ENCODE assay signal across 9 cellular contexts in the genomic region with DNA sequence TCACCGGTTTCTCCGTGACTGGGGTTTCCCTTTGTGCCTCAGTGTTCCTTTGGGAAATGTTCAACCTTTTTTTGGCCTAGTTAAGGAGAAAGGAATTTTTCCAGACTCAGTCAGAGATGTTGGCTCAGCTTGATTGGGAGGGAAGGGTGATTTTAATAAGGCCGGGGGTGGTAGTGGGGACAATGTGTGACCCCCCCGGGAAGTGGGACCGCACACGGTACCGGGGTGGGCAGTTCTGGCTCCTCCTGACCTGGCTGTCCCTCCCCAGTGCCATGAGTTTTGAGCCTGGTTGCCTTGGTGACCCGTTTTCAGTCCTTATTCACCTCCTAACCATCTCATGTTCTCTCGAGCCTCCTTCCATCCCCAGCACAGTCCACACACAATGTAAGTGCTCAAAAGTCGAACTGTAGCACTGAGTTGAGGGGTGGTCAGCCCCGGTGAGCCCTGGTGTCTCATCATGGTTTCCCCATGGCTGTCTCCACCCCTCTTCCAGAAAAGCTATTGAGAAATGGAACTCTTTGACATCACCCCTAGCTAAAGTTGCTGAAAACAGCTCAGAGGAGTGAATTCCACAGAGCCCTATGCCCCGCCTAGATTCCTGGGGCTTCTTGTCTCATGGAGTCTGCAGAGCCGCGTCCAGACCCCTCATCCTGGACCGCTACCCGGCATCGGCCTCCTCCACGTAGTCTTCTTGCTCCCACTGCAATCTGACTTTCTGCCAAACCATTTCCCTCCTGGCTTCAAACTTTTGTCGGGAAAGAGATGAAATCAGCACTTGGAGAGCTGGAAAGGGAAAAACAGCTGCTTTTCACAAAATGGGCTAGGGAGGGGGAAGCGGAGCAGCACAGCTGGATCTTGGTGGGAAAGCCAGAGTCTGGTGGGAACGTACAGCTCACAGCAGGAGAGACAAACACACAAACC.
DNase-seq lines count a peak whose midpoint lies in the region; ATAC-seq, FAIRE-seq and TF ChIP-seq lines count a peak whose summit lies in the region.
"Had no signal": no experiment of that assay in that cellular context is flagged by ENCODE, and none has a peak within 500 bp of the region (broad histone marks: within the 10 kb centered on the region; RNA-seq: fewer than 3 reads in every experiment).

No MANE protein-coding gene starts in this region.

- H3K18ac ChIP-seq in mesendoderm (ENCODE audit: low read length), result no peak overlapping the region

- dilution Hi-C loops in endothelial cell of umbilical vein (cut with MboI; ENCODE audit: extremely low pct_ligation_motif_present, low sequenced_read_pairs), result no loop called here

- no peaks in the 10 kb centered on the region for H3K36me3 ChIP-seq in endothelial cell of umbilical vein (ENCODE audit: control insufficient read depth in 2 of 2, extremely low read depth in 1 of 2, insufficient read depth in 2 of 2, low read length in 2 of 2)
- H3K36me3 ChIP-seq in mesendoderm (ENCODE audit: control insufficient read depth, insufficient read depth, low read length), result no peaks in the 10 kb centered on the region
- H3K36me3 ChIP-seq in testis (ENCODE audit: low read depth, missing control alignments), result no peaks in the 10 kb centered on the region

- H3K9ac ChIP-seq in endothelial cell of umbilical vein (replicated peaks; ENCODE audit: extremely low read depth, insufficient read depth, low read length) (no peak overlapping the region), mesendoderm (ENCODE audit: low read length) (no peak overlapping the region)

- TF ChIP-seq POLR2A in endothelial cell of umbilical vein (IDR thresholded peaks at IDR 0.05; ENCODE audit: low read depth, low read length) (no peak), testis (IDR thresholded peaks at IDR 0.05) (no peak)

- H3K23ac ChIP-seq in mesendoderm (ENCODE audit: low read length), result no peak overlapping the region

- H3K27me3 ChIP-seq in endothelial cell of umbilical vein (ENCODE audit: control insufficient read depth in 2 of 2, insufficient read depth in 2 of 2, low read length in 2 of 2) (no peaks in the 10 kb centered on the region), mesendoderm (ENCODE audit: insufficient read depth, low read length, poor library complexity) (no peaks in the 10 kb centered on the region), testis (no peaks in the 10 kb centered on the region)

- H3K27me3 Mint-ChIP-seq in HFFc6 (ENCODE audit: insufficient read depth), result no peaks in the 10 kb centered on the region; the same call in 1 of the 2 replicates
- no peaks in the 10 kb centered on the region for H3K27me3 Mint-ChIP-seq in activated CD4-positive, alpha-beta T cell treated with anti-CD3 and anti-CD28 coated beads, Interleukin-2, amount 10 ng/mL, durations not matched to agents 7 days and 5 days
- peaks cover 3% of the 10 kb centered on the region for H3K27me3 Mint-ChIP-seq in activated T-cell treated with anti-CD3 and anti-CD28 coated beads, Interleukin-2, amount 50 U/mL, for 4 hours (ENCODE audit: low read depth)

- H4K20me1 ChIP-seq in endothelial cell of umbilical vein (replicated peaks; ENCODE audit: control insufficient read depth, extremely low read depth, insufficient read depth, low read length), result no peaks in the 10 kb centered on the region

- H3K27ac ChIP-seq in endothelial cell of umbilical vein (ENCODE audit: insufficient read depth, low read depth, low read length), result no peak overlapping the region
- H3K27ac ChIP-seq in mesendoderm (ENCODE audit: low read depth, low read length), result no peak overlapping the region
- peak overlapping the region; percentile 21 to 83 for H3K27ac ChIP-seq in testis

- no peak overlapping the region for H2BK15ac ChIP-seq in mesendoderm (replicated peaks; ENCODE audit: low read depth)

- no peaks in the 10 kb centered on the region for H3K9me1 ChIP-seq in endothelial cell of umbilical vein (replicated peaks; ENCODE audit: control insufficient read depth, extremely low read depth, insufficient read depth, low read length)

- H3K4me3 ChIP-seq in endothelial cell of umbilical vein (replicated peaks in 1 of 3; ENCODE audit: insufficient read depth in 1 of 3, low read depth in 1 of 3, low read length in 3 of 3) (no peak overlapping the region), mesendoderm (ENCODE audit: low read length) (no peak overlapping the region), testis (no peak overlapping the region)

- H3K79me2 ChIP-seq in endothelial cell of umbilical vein (ENCODE audit: control insufficient read depth, insufficient read depth, low read length), result no peaks in the 10 kb centered on the region
- H3K79me2 ChIP-seq in mesendoderm (ENCODE audit: control insufficient read depth, insufficient read depth, low read length), result no peaks in the 10 kb centered on the region

- H2BK120ac ChIP-seq in mesendoderm (ENCODE audit: low read depth, low read length), result no peak overlapping the region

- no peak overlapping the region for H2AK5ac ChIP-seq in mesendoderm (ENCODE audit: low read length)

- intact Hi-C loops in endothelial cell of umbilical vein (cut with micrococcal nuclease), result no loop called here
- intact Hi-C loops in testis (cut with DNase I; ENCODE audit: low total_unique reads), result no loop called here

- no CpG with 5 or more reads among the region's 21 CpGs for WGBS in mesendoderm (ENCODE audit: extremely low coverage, insufficient coverage, low lambda C conversion rate)
- WGBS in testis, 2 donors, result 18 to 34% methylated on average over 21 of the region's 21 CpGs

- CTCF ChIA-PET in endothelial cell of umbilical vein (lab: Charles Lee), result no interaction called here
- CTCF ChIA-PET in activated CD4-positive, alpha-beta T cell treated with anti-CD3 and anti-CD28 coated beads, Interleukin-2, amount 10 ng/mL, durations not matched to agents 7 days and 5 days (lab: Charles Lee), result no interaction called here

- POLR2A ChIA-PET in endothelial cell of umbilical vein (lab: Charles Lee), result interaction anchor here (0.6 kb wide), 2 partner anchors 58 to 185 kb away, joined by 4 to 6 read pairs; no protein-coding TSS in a partner anchor
- POLR2A ChIA-PET in activated CD4-positive, alpha-beta T cell treated with anti-CD3 and anti-CD28 coated beads, Interleukin-2, amount 10 ng/mL, durations not matched to agents 7 days and 5 days (lab: Charles Lee), result no interaction called here

- H3K9me3 ChIP-seq in endothelial cell of umbilical vein (replicated peaks; ENCODE audit: control insufficient read depth, insufficient read depth, low read length) (no peaks in the 10 kb centered on the region), testis (no peaks in the 10 kb centered on the region)

- no peaks in the 10 kb centered on the region for H3K79me1 ChIP-seq in mesendoderm (ENCODE audit: low read length)

- H4K8ac ChIP-seq in mesendoderm (ENCODE audit: low read depth, low read length), result no peak overlapping the region

- H3K4me3 Mint-ChIP-seq in HFFc6, result peak overlapping the region; percentile 61
- no peak overlapping the region for H3K4me3 Mint-ChIP-seq in activated CD4-positive, alpha-beta T cell treated with anti-CD3 and anti-CD28 coated beads, Interleukin-2, amount 10 ng/mL, durations not matched to agents 7 days and 5 days
- no peak overlapping the region for H3K4me3 Mint-ChIP-seq in activated T-cell treated with anti-CD3 and anti-CD28 coated beads, Interleukin-2, amount 50 U/mL, for 4 hours
- H3K4me3 Mint-ChIP-seq: activated T-helper 1 cell treated with anti-CD3 and anti-CD28 coated beads, Interleukin-12 subunit alpha, Interleukin-12 subunit beta, Interleukin-2, Interleukin-4 antibody, amounts not matched to agents 30 ng/mL and 10 ng/mL and 1 ng/mL, durations not matched to agents 14 hours and 24 hours and 36 hours had no signal

- H3K4me1 ChIP-seq in endothelial cell of umbilical vein (ENCODE audit: control insufficient read depth, extremely low read depth, insufficient read depth, low read length) (peaks cover 5% of the 10 kb centered on the region), mesendoderm (ENCODE audit: control insufficient read depth, low read depth, low read length) (no peaks in the 10 kb centered on the region), testis (peaks cover 13% of the 10 kb centered on the region)

- no peak overlapping the region for H2AFZ ChIP-seq in endothelial cell of umbilical vein (ENCODE audit: low read depth, low read length)

- no peak overlapping the region for H3K4ac ChIP-seq in mesendoderm (ENCODE audit: low read depth, low read length)

- peak; percentile 56 for DNase-seq in HFFc6
- peak; percentile 29 for DNase-seq in endothelial cell of umbilical vein (ENCODE audit: low read depth, low spot score)
- DNase-seq in mesendoderm, result peak; percentile 55
- DNase-seq in testis, result peak; percentile 66
- no peak for DNase-seq in NOMO-1 treated with DMSO at 0.1 percent for 48 hours (lab: John Stamatoyannopoulos, UW; ENCODE audit: unreplicated experiment)
- DNase-seq in activated CD4-positive, alpha-beta T cell treated with anti-CD3 and anti-CD28 coated beads, Interleukin-2, amount 10 ng/mL, durations not matched to agents 7 days and 5 days, result no peak
- DNase-seq in activated T-cell treated with anti-CD3 and anti-CD28 coated beads, Interleukin-2, amount 50 U/mL, for 4 hours, result no peak

- peaks cover 4% of the 10 kb centered on the region; the same call in 1 of the 2 replicates for H3K9me3 Mint-ChIP-seq in HFFc6
- peaks cover 4% of the 10 kb centered on the region for H3K9me3 Mint-ChIP-seq in activated CD4-positive, alpha-beta T cell treated with anti-CD3 and anti-CD28 coated beads, Interleukin-2, amount 10 ng/mL, durations not matched to agents 7 days and 5 days
- no peaks in the 10 kb centered on the region for H3K9me3 Mint-ChIP-seq in activated T-cell treated with anti-CD3 and anti-CD28 coated beads, Interleukin-2, amount 50 U/mL, for 4 hours
- H3K9me3 Mint-ChIP-seq: activated T-helper 1 cell treated with anti-CD3 and anti-CD28 coated beads, Interleukin-12 subunit alpha, Interleukin-12 subunit beta, Interleukin-2, Interleukin-4 antibody, amounts not matched to agents 30 ng/mL and 10 ng/mL and 1 ng/mL, durations not matched to agents 14 hours and 24 hours and 36 hours had no signal

- no peak overlapping the region for H4K5ac ChIP-seq in mesendoderm (ENCODE audit: low read length)

- H3K27ac Mint-ChIP-seq in HFFc6, result peak overlapping the region; percentile 97
- H3K27ac Mint-ChIP-seq in activated CD4-positive, alpha-beta T cell treated with anti-CD3 and anti-CD28 coated beads, Interleukin-2, amount 10 ng/mL, durations not matched to agents 7 days and 5 days, result no peak overlapping the region
- H3K27ac Mint-ChIP-seq: activated T-helper 1 cell treated with anti-CD3 and anti-CD28 coated beads, Interleukin-12 subunit alpha, Interleukin-12 subunit beta, Interleukin-2, Interleukin-4 antibody, amounts not matched to agents 30 ng/mL and 10 ng/mL and 1 ng/mL, durations not matched to agents 14 hours and 24 hours and 36 hours had no signal

- peaks cover 65% of the 10 kb centered on the region for H3K4me1 Mint-ChIP-seq in HFFc6 (ENCODE audit: low read depth)
- peaks cover 3% of the 10 kb centered on the region for H3K4me1 Mint-ChIP-seq in activated CD4-positive, alpha-beta T cell treated with anti-CD3 and anti-CD28 coated beads, Interleukin-2, amount 10 ng/mL, durations not matched to agents 7 days and 5 days
- H3K4me1 Mint-ChIP-seq in activated T-cell treated with anti-CD3 and anti-CD28 coated beads, Interleukin-2, amount 50 U/mL, for 4 hours (ENCODE audit: low read depth), result no peaks in the 10 kb centered on the region

- peak overlapping the region; percentile 25 for H3K56ac ChIP-seq in mesendoderm (ENCODE audit: low read length)

- H2BK5ac ChIP-seq in mesendoderm (ENCODE audit: low read length), result no peak overlapping the region

- TF ChIP-seq CTCF in HFFc6 (IDR thresholded peaks at IDR 0.05) (no peak), endothelial cell of umbilical vein (IDR thresholded peaks at IDR 0.05; ENCODE audit: extremely low read depth in 1 of 2, insufficient read depth in 1 of 2, low read depth in 1 of 2, low read length in 2 of 2) (no peak), testis (IDR thresholded peaks at IDR 0.05) (no peak)

- no peak overlapping the region for H3K4me2 ChIP-seq in endothelial cell of umbilical vein (ENCODE audit: insufficient read depth, low read length)
- no peak overlapping the region for H3K4me2 ChIP-seq in mesendoderm (ENCODE audit: low read length)

- no peak for FAIRE-seq in endothelial cell of umbilical vein (lab: Jason Lieb, UNC)

- no TSS peak for BruUV-seq in endothelial cell of umbilical vein (replicated peaks; lab: Mats Ljungman, UMichigan)

- H3K36me3 Mint-ChIP-seq in HFFc6 (ENCODE audit: low read depth), result peaks cover 17% of the 10 kb centered on the region
- H3K36me3 Mint-ChIP-seq in activated CD4-positive, alpha-beta T cell treated with anti-CD3 and anti-CD28 coated beads, Interleukin-2, amount 10 ng/mL, durations not matched to agents 7 days and 5 days (ENCODE audit: low read depth), result no peaks in the 10 kb centered on the region
- H3K36me3 Mint-ChIP-seq in activated T-cell treated with anti-CD3 and anti-CD28 coated beads, Interleukin-2, amount 50 U/mL, for 4 hours (ENCODE audit: insufficient read depth), result no peaks in the 10 kb centered on the region

- no peak for ATAC-seq in HG02973 (IDR thresholded peaks at IDR 0.05; ENCODE audit: unreplicated experiment)
- no peak for ATAC-seq in activated T-cell treated with anti-CD3 and anti-CD28 coated beads, Interleukin-2, amount 50 U/mL, for 4 hours

Comparison
In these comparisons a context has a peak if more than half of its experiments do, and no peak if none do; other contexts are left out.
1. DNase-seq: peak in HFFc6 (single experiment), endothelial cell of umbilical vein (single experiment), mesendoderm (single experiment) and testis (single experiment); none in NOMO-1 treated with DMSO at 0.1 percent for 48 hours (single experiment), activated CD4-positive, alpha-beta T cell treated with anti-CD3 and anti-CD28 coated beads, Interleukin-2, amount 10 ng/mL, durations not matched to agents 7 days and 5 days (single experiment) and activated T-cell treated with anti-CD3 and anti-CD28 coated beads, Interleukin-2, amount 50 U/mL, for 4 hours (single experiment).
2. H3K27ac ChIP-seq: peak in testis (2 of 2); none in endothelial cell of umbilical vein (single experiment) and mesendoderm (single experiment).